ENCODE assay signal across 20 cellular contexts in genomic region chr14:55957950-55958349, GRCh38.
DNase-seq lines count a peak whose midpoint lies in the region; ATAC-seq and TF ChIP-seq lines count a peak whose summit lies in the region.
"Had no signal": no experiment of that assay in that cellular context is flagged by ENCODE, and none has a peak within 500 bp of the region (broad histone marks: within the 10 kb centered on the region; RNA-seq: fewer than 3 reads in every experiment).

No MANE protein-coding gene starts in this region.

- CTCF ChIA-PET in MCF 10A (lab: Yijun Ruan, JAX), result interaction anchor here (0.9 to 1.1 kb wide), 2 partner anchors 16 to 34 kb away, joined by 3 to 5 read pairs; no protein-coding TSS in a partner anchor

- H3K4ac ChIP-seq in mesendoderm (ENCODE audit: low read depth, low read length), result no peak overlapping the region

- H3K4me3 ChIP-seq in breast epithelium, result peak overlapping the region in 1 of 3 donors; percentile 13
- no peak overlapping the region for H3K4me3 ChIP-seq in mesendoderm (ENCODE audit: low read length)
- H3K4me3 ChIP-seq: BLaER1, gastrocnemius medialis, PC-9, psoas muscle had no signal

- no peak overlapping the region for H2BK5ac ChIP-seq in mesendoderm (ENCODE audit: low read length)

- no peaks in the 10 kb centered on the region for H3K27me3 Mint-ChIP-seq in MCF 10A (ENCODE audit: insufficient read depth, unreplicated experiment)
- H3K27me3 Mint-ChIP-seq: activated naive CD8-positive, alpha-beta T cell; memory B cell had no signal

- no peaks in the 10 kb centered on the region for H3K9me3 Mint-ChIP-seq in MCF 10A (ENCODE audit: unreplicated experiment)
- no peaks in the 10 kb centered on the region for H3K9me3 Mint-ChIP-seq in activated naive CD4-positive, alpha-beta T cell treated with anti-CD3 and anti-CD28 coated beads, Interleukin-2, amount 50 U/mL, for 72 hours
- H3K9me3 Mint-ChIP-seq: activated T-cell treated with anti-CD3 and anti-CD28 coated beads, Interleukin-2, amount 50 U/mL, for 72 hours; memory B cell; natural killer cell had no signal

- no peaks in the 10 kb centered on the region for H3K36me3 ChIP-seq in breast epithelium
- no peaks in the 10 kb centered on the region for H3K36me3 ChIP-seq in mesendoderm (ENCODE audit: control insufficient read depth, insufficient read depth, low read length)
- H3K36me3 ChIP-seq: BLaER1, gastrocnemius medialis had no signal

- TF ChIP-seq POLR2A in breast epithelium (IDR thresholded peaks at IDR 0.05), result no peak

- H2BK120ac ChIP-seq in mesendoderm (ENCODE audit: low read depth, low read length), result no peak overlapping the region

- H3K56ac ChIP-seq in mesendoderm (ENCODE audit: low read length), result no peak overlapping the region

- no peaks in the 10 kb centered on the region for H3K27me3 ChIP-seq in breast epithelium
- H3K27me3 ChIP-seq in mesendoderm (ENCODE audit: insufficient read depth, low read length, poor library complexity), result no peaks in the 10 kb centered on the region
- H3K27me3 ChIP-seq: BLaER1, gastrocnemius medialis had no signal

- no peaks in the 10 kb centered on the region for H3K9me3 ChIP-seq in breast epithelium
- H3K9me3 ChIP-seq: BLaER1, gastrocnemius medialis, psoas muscle had no signal

- no TSS peak for BruUV-seq in MCF 10A (replicated peaks; lab: Mats Ljungman, UMichigan)

- no peaks in the 10 kb centered on the region for H3K4me1 ChIP-seq in breast epithelium
- no peaks in the 10 kb centered on the region for H3K4me1 ChIP-seq in mesendoderm (ENCODE audit: control insufficient read depth, low read depth, low read length)
- H3K4me1 ChIP-seq: gastrocnemius medialis, psoas muscle had no signal

- no peak overlapping the region for H2BK15ac ChIP-seq in mesendoderm (replicated peaks; ENCODE audit: low read depth)

- H3K36me3 Mint-ChIP-seq in MCF 10A (ENCODE audit: insufficient read depth, unreplicated experiment), result no peaks in the 10 kb centered on the region
- H3K36me3 Mint-ChIP-seq in activated naive CD4-positive, alpha-beta T cell treated with anti-CD3 and anti-CD28 coated beads, Interleukin-2, amount 50 U/mL, for 72 hours, result no peaks in the 10 kb centered on the region
- H3K36me3 Mint-ChIP-seq: activated naive CD8-positive, alpha-beta T cell; memory B cell; natural killer cell had no signal

- POLR2A ChIA-PET in MCF 10A (lab: Yijun Ruan, JAX), result interaction anchor here (1.0 to 1.4 kb wide), 2 partner anchors 10 to 18 kb away, joined by 3 read pairs; no protein-coding TSS in a partner anchor

- H2AK5ac ChIP-seq in mesendoderm (ENCODE audit: low read length), result no peak overlapping the region

- no peaks in the 10 kb centered on the region for H3K79me2 ChIP-seq in mesendoderm (ENCODE audit: control insufficient read depth, insufficient read depth, low read length)

- H3K9ac ChIP-seq in mesendoderm (ENCODE audit: low read length), result no peak overlapping the region
- H3K9ac ChIP-seq: BLaER1 had no signal

- WGBS in mesendoderm (ENCODE audit: extremely low coverage, insufficient coverage, low lambda C conversion rate), result no CpG with 5 or more reads among the region's 7 CpGs

- TF ChIP-seq CTCF in breast epithelium (IDR thresholded peaks at IDR 0.05), result no peak
- no peak for TF ChIP-seq CTCF in MCF 10A (IDR thresholded peaks at IDR 0.05; ENCODE audit: unreplicated experiment)

- H3K79me1 ChIP-seq in mesendoderm (ENCODE audit: low read length), result no peaks in the 10 kb centered on the region

- no peak for ATAC-seq in activated naive CD4-positive, alpha-beta T cell treated with anti-CD3 and anti-CD28 coated beads, Interleukin-2, amount 50 U/mL, for 72 hours
- ATAC-seq: activated T-cell treated with anti-CD3 and anti-CD28 coated beads, Interleukin-2, amount 50 U/mL, for 72 hours; gastrocnemius medialis; natural killer cell; psoas muscle had no signal

- no peaks in the 10 kb centered on the region for H3K4me1 Mint-ChIP-seq in MCF 10A (ENCODE audit: insufficient read depth, unreplicated experiment)
- H3K4me1 Mint-ChIP-seq: memory B cell, natural killer cell had no signal

- no peak overlapping the region for H3K27ac Mint-ChIP-seq in MCF 10A (ENCODE audit: low read depth, unreplicated experiment)
- H3K27ac Mint-ChIP-seq in activated naive CD4-positive, alpha-beta T cell treated with anti-CD3 and anti-CD28 coated beads, Interleukin-2, amount 50 U/mL, for 72 hours, result no peak overlapping the region
- H3K27ac Mint-ChIP-seq: activated naive CD8-positive, alpha-beta T cell; activated T-cell treated with anti-CD3 and anti-CD28 coated beads, Interleukin-2, amount 50 U/mL, for 72 hours; memory B cell; natural killer cell had no signal

- no peak overlapping the region for H3K18ac ChIP-seq in mesendoderm (ENCODE audit: low read length)

- H3K23ac ChIP-seq in mesendoderm (ENCODE audit: low read length), result no peak overlapping the region

- H4K8ac ChIP-seq in mesendoderm (ENCODE audit: low read depth, low read length), result no peak overlapping the region

- DNase-seq in breast epithelium (ENCODE audit: low spot score in 2 of 2) (peak in 1 of 2 donors; percentile 37), MCF 10A (ENCODE audit: unreplicated experiment) (no peak), ecto neural progenitor cell (ENCODE audit: low spot score) (peak; percentile 58), mesendoderm (peak; percentile 34), NCI-H1092 (lab: John Stamatoyannopoulos, UW) (no peak), HuH-7.5 (ENCODE audit: low spot score) (no peak)
- no peak for DNase-seq in activated naive CD4-positive, alpha-beta T cell treated with anti-CD3 and anti-CD28 coated beads, Interleukin-2, amount 50 U/mL, for 72 hours (ENCODE audit: low spot score in 2 of 2)
- DNase-seq in activated CD4-positive, alpha-beta T cell treated with anti-CD3 and anti-CD28 coated beads for 48 hours, result no peak
- DNase-seq: activated T-cell treated with anti-CD3 and anti-CD28 coated beads, Interleukin-2, amount 50 U/mL, for 72 hours; gastrocnemius medialis; natural killer cell; NCI-H1930; NCI-H524; PC-9; psoas muscle; stimulated activated CD4-positive, alpha-beta T cell treated with anti-CD3 and anti-CD28 coated beads, Interleukin-12 subunit alpha, Interleukin-12 subunit beta, amount 100 ng/mL, for 4 hours; T-helper 2 cell had no signal

- intact Hi-C loops in breast epithelium (cut with DNase I; ENCODE audit: low total_unique reads) (no loop called here), MCF 10A (cut with micrococcal nuclease) (no loop called here)

- H3K4me3 Mint-ChIP-seq in MCF 10A (ENCODE audit: unreplicated experiment), result no peak overlapping the region
- H3K4me3 Mint-ChIP-seq: activated naive CD8-positive, alpha-beta T cell; activated T-cell treated with anti-CD3 and anti-CD28 coated beads, Interleukin-2, amount 50 U/mL, for 72 hours; memory B cell; natural killer cell had no signal

- H4K5ac ChIP-seq in mesendoderm (ENCODE audit: low read length), result no peak overlapping the region

- peak overlapping the region; percentile 45 to 49 for H3K27ac ChIP-seq in breast epithelium
- no peak overlapping the region for H3K27ac ChIP-seq in mesendoderm (ENCODE audit: low read depth, low read length)
- H3K27ac ChIP-seq: BLaER1, gastrocnemius medialis, PC-9, psoas muscle had no signal

- no peak overlapping the region for H3K4me2 ChIP-seq in mesendoderm (ENCODE audit: low read length)
- H3K4me2 ChIP-seq: PC-9 had no signal

Comparison
In these comparisons a context has a peak if more than half of its experiments do, and no peak if none do; other contexts are left out.
1. DNase-seq: peak in ecto neural progenitor cell (single experiment) and mesendoderm (single experiment); none in MCF 10A (single experiment), activated naive CD4-positive, alpha-beta T cell treated with anti-CD3 and anti-CD28 coated beads, Interleukin-2, amount 50 U/mL, for 72 hours (0 of 2), activated CD4-positive, alpha-beta T cell treated with anti-CD3 and anti-CD28 coated beads for 48 hours (single experiment), NCI-H1092 (single experiment) and HuH-7.5 (single experiment).